In genomic region chrX:5474282-5474681, GRCh38 we compare ENCODE assay signal across 17 cellular contexts.
DNase-seq lines count a peak whose midpoint lies in the region; ATAC-seq and TF ChIP-seq lines count a peak whose summit lies in the region.
"Had no signal": no experiment of that assay in that cellular context is flagged by ENCODE, and none has a peak within 500 bp of the region (broad histone marks: within the 10 kb centered on the region; RNA-seq: fewer than 3 reads in every experiment).

No MANE protein-coding gene starts in this region.

- H3K36me3 ChIP-seq in mammary epithelial cell (ENCODE audit: insufficient read depth, low read length): no peaks in the 10 kb centered on the region
- H3K36me3 ChIP-seq in breast epithelium: no peaks in the 10 kb centered on the region
- H3K36me3 ChIP-seq in PC-3 (ENCODE audit: low read depth, low read length): no peaks in the 10 kb centered on the region
- H3K36me3 ChIP-seq in MM.1S (replicated peaks; ENCODE audit: insufficient read depth, low read length): no peaks in the 10 kb centered on the region
- H3K36me3 ChIP-seq in testis (ENCODE audit: low read depth, missing control alignments): no peaks in the 10 kb centered on the region
- H3K36me3 ChIP-seq: HAP-1 had no signal

- CTCF ChIA-PET in mammary epithelial cell (lab: Charles Lee; ENCODE audit: low non-redundant PET): no interaction called here
- CTCF ChIA-PET in PC-3 (lab: Charles Lee): no interaction called here

- in situ Hi-C loops in mammary epithelial cell (cut with MboI; ENCODE audit: low sequenced_read_pairs in 2 of 2): no loop called here

- H3K9me3 ChIP-seq in mammary epithelial cell (replicated peaks; ENCODE audit: insufficient read depth, low read length): no peaks in the 10 kb centered on the region
- H3K9me3 ChIP-seq in breast epithelium: peaks cover 0 to 15% of the 10 kb centered on the region in 2 donors
- no peaks in the 10 kb centered on the region for H3K9me3 ChIP-seq in PC-3 (ENCODE audit: low read length)
- H3K9me3 ChIP-seq in MM.1S (replicated peaks; ENCODE audit: insufficient read depth, low read length): no peaks in the 10 kb centered on the region
- H3K9me3 ChIP-seq in testis: no peaks in the 10 kb centered on the region
- H3K9me3 ChIP-seq: HAP-1 had no signal

- POLR2A ChIA-PET in PC-3 (lab: Charles Lee; ENCODE audit: unreplicated experiment): no interaction called here

- dilution Hi-C loops in mammary epithelial cell (cut with HindIII; ENCODE audit: low sequenced_read_pairs): no loop called here

- H3K27me3 ChIP-seq in mammary epithelial cell (ENCODE audit: insufficient read depth, low read length) (no peaks in the 10 kb centered on the region), breast epithelium (no peaks in the 10 kb centered on the region), PC-3 (ENCODE audit: low read length) (no peaks in the 10 kb centered on the region), MM.1S (replicated peaks; ENCODE audit: insufficient read depth, low read length) (no peaks in the 10 kb centered on the region), testis (no peaks in the 10 kb centered on the region)

- H3K9ac ChIP-seq in mammary epithelial cell (ENCODE audit: insufficient read depth, low read length): no peak overlapping the region
- no peak overlapping the region for H3K9ac ChIP-seq in PC-3 (ENCODE audit: low read length)
- H3K9ac ChIP-seq in MM.1S (ENCODE audit: low read length): no peak overlapping the region

- no peak overlapping the region for H3K4me3 ChIP-seq in mammary epithelial cell (replicated peaks in 1 of 3; ENCODE audit: insufficient read depth in 1 of 3, low read depth in 2 of 3, low read length in 3 of 3)
- H3K4me3 ChIP-seq in breast epithelium: no peak overlapping the region
- no peak overlapping the region for H3K4me3 ChIP-seq in PC-3 (ENCODE audit: low read length)
- H3K4me3 ChIP-seq in MM.1S (ENCODE audit: low read length): no peak overlapping the region
- H3K4me3 ChIP-seq in testis: no peak overlapping the region
- H3K4me3 ChIP-seq: HAP-1, PC-9 had no signal

- H3K4me2 ChIP-seq in mammary epithelial cell (ENCODE audit: insufficient read depth, low read depth, low read length) (no peak overlapping the region), PC-3 (ENCODE audit: low read length) (no peak overlapping the region), MM.1S (ENCODE audit: low read depth, low read length) (no peak overlapping the region)
- H3K4me2 ChIP-seq: PC-9 had no signal

- H3K27ac ChIP-seq in mammary epithelial cell (ENCODE audit: insufficient read depth, low read depth, low read length) (no peak overlapping the region), breast epithelium (no peak overlapping the region), PC-3 (ENCODE audit: low read length) (no peak overlapping the region), MM.1S (ENCODE audit: low read length) (no peak overlapping the region), testis (no peak overlapping the region)
- H3K27ac ChIP-seq: PC-9 had no signal

- H2AFZ ChIP-seq in mammary epithelial cell (ENCODE audit: low read depth, low read length) (no peak overlapping the region), PC-3 (ENCODE audit: low read length) (no peak overlapping the region), MM.1S (ENCODE audit: low read length) (no peak overlapping the region)
- H2AFZ ChIP-seq: PC-9 had no signal

- H3F3A ChIP-seq in PC-3 (ENCODE audit: low read length, unreplicated experiment) (no peaks in the 10 kb centered on the region), MM.1S (ENCODE audit: insufficient read depth, low read length) (no peaks in the 10 kb centered on the region)

- H3K4me1 ChIP-seq in mammary epithelial cell (ENCODE audit: insufficient read depth, low read length) (no peaks in the 10 kb centered on the region), breast epithelium (no peaks in the 10 kb centered on the region), PC-3 (ENCODE audit: insufficient read depth, low read length) (no peaks in the 10 kb centered on the region), MM.1S (ENCODE audit: low read length) (no peaks in the 10 kb centered on the region), testis (no peaks in the 10 kb centered on the region)
- H3K4me1 ChIP-seq: HAP-1 had no signal

- 57% methylated on average over 4 of the region's 4 CpGs for WGBS in mammary epithelial cell (ENCODE audit: low coverage, missing lambda C conversion rate)
- WGBS in testis, 2 donors: 84 to 100% methylated on average over 1 to 4 of the region's 4 CpGs

- no peak for TF ChIP-seq CTCF in mammary epithelial cell (conservative IDR thresholded peaks at IDR 0.05 in 1 of 2, IDR thresholded peaks at IDR 0.05 in 1 of 2; ENCODE audit: extremely low read depth in 1 of 2, insufficient read depth in 1 of 2, low read depth in 1 of 2, low read length in 2 of 2)
- TF ChIP-seq CTCF in breast epithelium (IDR thresholded peaks at IDR 0.05): no peak
- no peak for TF ChIP-seq CTCF in PC-3 (conservative IDR thresholded peaks at IDR 0.05; ENCODE audit: low read depth, low read length)
- no peak for TF ChIP-seq CTCF in MM.1S (IDR thresholded peaks at IDR 0.05; ENCODE audit: low read length)
- no peak for TF ChIP-seq CTCF in testis (IDR thresholded peaks at IDR 0.05)

- no peaks in the 10 kb centered on the region for H3K9me2 ChIP-seq in PC-3 (replicated peaks; ENCODE audit: low read length)
- H3K9me2 ChIP-seq in MM.1S (replicated peaks; ENCODE audit: insufficient read depth, low read length): no peaks in the 10 kb centered on the region

- H4K20me1 ChIP-seq in mammary epithelial cell (ENCODE audit: insufficient read depth, low read length) (no peaks in the 10 kb centered on the region), PC-3 (ENCODE audit: low read length) (no peaks in the 10 kb centered on the region), MM.1S (ENCODE audit: insufficient read depth, low read length) (no peaks in the 10 kb centered on the region)

- BruUV-seq in mammary epithelial cell (replicated peaks; lab: Mats Ljungman, UMichigan) (no TSS peak), PC-3 (replicated peaks; lab: Mats Ljungman, UMichigan) (no TSS peak)

- intact Hi-C loops in mammary epithelial cell (cut with micrococcal nuclease) (no loop called here), breast epithelium (cut with DNase I; ENCODE audit: low total_unique reads) (no loop called here), PC-3 (cut with micrococcal nuclease) (no loop called here), testis (cut with DNase I; ENCODE audit: low total_unique reads) (no loop called here)

- ATAC-seq in PC-3: no peak
- no peak for ATAC-seq in GM18858 (IDR thresholded peaks at IDR 0.05; ENCODE audit: unreplicated experiment)
- ATAC-seq: T-cell had no signal

- DNase-seq in mammary epithelial cell (peak; percentile 1), breast epithelium (ENCODE audit: low spot score in 2 of 2) (no peak), PC-3 (peak; percentile 4), astrocyte of the hippocampus (ENCODE audit: low read depth, low spot score) (peak; percentile 1), MM.1S (no peak), testis (no peak)
- DNase-seq: 8988T, DMS79 treated with DMSO at 0.1 percent for 48 hours, Karpas-422, NCI-H1417 treated with DMSO at 0.1 percent for 48 hours, NCI-H187, NCI-H446, NCI-H526, PC-9, T-cell had no signal

- no peaks in the 10 kb centered on the region for H3K79me2 ChIP-seq in mammary epithelial cell (ENCODE audit: insufficient read depth, low read length)
- H3K79me2 ChIP-seq in PC-3 (ENCODE audit: low read length): no peaks in the 10 kb centered on the region
- no peaks in the 10 kb centered on the region for H3K79me2 ChIP-seq in MM.1S (ENCODE audit: low read length)

- TF ChIP-seq POLR2A in breast epithelium (IDR thresholded peaks at IDR 0.05): no peak
- no peak for TF ChIP-seq POLR2A in testis (IDR thresholded peaks at IDR 0.05)

Comparison
In these comparisons a context has a peak if more than half of its experiments do, and no peak if none do; other contexts are left out.
1. DNase-seq: peak in mammary epithelial cell (single experiment), PC-3 (single experiment) and astrocyte of the hippocampus (single experiment); none in breast epithelium (0 of 2), MM.1S (single experiment) and testis (single experiment).